13 cellular contexts compared by ENCODE assay signal in genomic region chr1:188888387-188888786, GRCh38.
"Had no signal": no experiment of that assay in that cellular context is flagged by ENCODE, and none has a peak within 500 bp of the region (broad histone marks: within the 10 kb centered on the region; RNA-seq: fewer than 3 reads in every experiment).

No MANE protein-coding gene starts in this region.

- H3K27ac Mint-ChIP-seq: activated naive CD4-positive, alpha-beta T cell treated with anti-CD3 and anti-CD28 coated beads, Interleukin-2, amount 10 ng/mL, durations not matched to agents 7 days and 5 days; activated T-helper 2 cell treated with anti-CD3 and anti-CD28 coated beads, Interferon-gamma antibody, Interleukin-2, Interleukin-4, amounts not matched to agents 10 μg/mL and 5 μg/mL and 100 μg/mL, durations not matched to agents 14 hours and 24 hours and 36 hours; stimulated activated naive CD8-positive, alpha-beta T cell treated with anti-CD3 and anti-CD28 coated beads, Interleukin-15, amount 100 ng/mL, for 72 hours had no signal

- ATAC-seq: body of pancreas; stimulated activated naive CD8-positive, alpha-beta T cell treated with anti-CD3 and anti-CD28 coated beads, Interleukin-15, amount 100 ng/mL, for 72 hours had no signal

- H3K36me3 ChIP-seq: adrenal gland had no signal

- H3K4me3 ChIP-seq: adrenal gland, body of pancreas, skin epidermis, testis had no signal

- DNase-seq: activated CD4-positive, alpha-beta T cell treated with anti-CD3 and anti-CD28 coated beads, Interleukin-2, amount 50 U/mL, for 1 hour; activated naive CD4-positive, alpha-beta T cell treated with anti-CD3 and anti-CD28 coated beads, Interleukin-2, amount 10 ng/mL, durations not matched to agents 7 days and 5 days; adrenal gland; body of pancreas; hippocampal formation; midbrain; retina; stimulated activated CD4-positive, alpha-beta T cell treated with anti-CD3 and anti-CD28 coated beads, Interleukin-4, amount 100 ng/mL, for 4 hours; stimulated activated naive CD8-positive, alpha-beta T cell treated with anti-CD3 and anti-CD28 coated beads, Interleukin-15, amount 100 ng/mL, for 72 hours; testis had no signal

- H3K36me3 Mint-ChIP-seq: activated naive CD4-positive, alpha-beta T cell treated with anti-CD3 and anti-CD28 coated beads, Interleukin-2, amount 10 ng/mL, durations not matched to agents 7 days and 5 days had no signal

- H3K9me3 ChIP-seq: adrenal gland, body of pancreas, testis had no signal

- H3K27me3 ChIP-seq: adrenal gland, body of pancreas, testis had no signal

- H3K27me3 Mint-ChIP-seq: activated naive CD4-positive, alpha-beta T cell treated with anti-CD3 and anti-CD28 coated beads, Interleukin-2, amount 10 ng/mL, durations not matched to agents 7 days and 5 days; central memory CD8-positive, alpha-beta T cell; stimulated activated naive CD8-positive, alpha-beta T cell treated with anti-CD3 and anti-CD28 coated beads, Interleukin-15, amount 100 ng/mL, for 72 hours had no signal

- H3K4me1 ChIP-seq: adrenal gland, body of pancreas, testis had no signal

- H3K4me1 Mint-ChIP-seq: activated naive CD4-positive, alpha-beta T cell treated with anti-CD3 and anti-CD28 coated beads, Interleukin-2, amount 10 ng/mL, durations not matched to agents 7 days and 5 days; central memory CD8-positive, alpha-beta T cell; stimulated activated naive CD8-positive, alpha-beta T cell treated with anti-CD3 and anti-CD28 coated beads, Interleukin-15, amount 100 ng/mL, for 72 hours had no signal

- H3K27ac ChIP-seq: adrenal gland, body of pancreas, skin epidermis, testis had no signal

- H3K4me3 Mint-ChIP-seq: activated naive CD4-positive, alpha-beta T cell treated with anti-CD3 and anti-CD28 coated beads, Interleukin-2, amount 10 ng/mL, durations not matched to agents 7 days and 5 days; central memory CD8-positive, alpha-beta T cell; stimulated activated naive CD8-positive, alpha-beta T cell treated with anti-CD3 and anti-CD28 coated beads, Interleukin-15, amount 100 ng/mL, for 72 hours had no signal
